ENCODE assay signal across 8 cellular contexts in the genomic region with DNA sequence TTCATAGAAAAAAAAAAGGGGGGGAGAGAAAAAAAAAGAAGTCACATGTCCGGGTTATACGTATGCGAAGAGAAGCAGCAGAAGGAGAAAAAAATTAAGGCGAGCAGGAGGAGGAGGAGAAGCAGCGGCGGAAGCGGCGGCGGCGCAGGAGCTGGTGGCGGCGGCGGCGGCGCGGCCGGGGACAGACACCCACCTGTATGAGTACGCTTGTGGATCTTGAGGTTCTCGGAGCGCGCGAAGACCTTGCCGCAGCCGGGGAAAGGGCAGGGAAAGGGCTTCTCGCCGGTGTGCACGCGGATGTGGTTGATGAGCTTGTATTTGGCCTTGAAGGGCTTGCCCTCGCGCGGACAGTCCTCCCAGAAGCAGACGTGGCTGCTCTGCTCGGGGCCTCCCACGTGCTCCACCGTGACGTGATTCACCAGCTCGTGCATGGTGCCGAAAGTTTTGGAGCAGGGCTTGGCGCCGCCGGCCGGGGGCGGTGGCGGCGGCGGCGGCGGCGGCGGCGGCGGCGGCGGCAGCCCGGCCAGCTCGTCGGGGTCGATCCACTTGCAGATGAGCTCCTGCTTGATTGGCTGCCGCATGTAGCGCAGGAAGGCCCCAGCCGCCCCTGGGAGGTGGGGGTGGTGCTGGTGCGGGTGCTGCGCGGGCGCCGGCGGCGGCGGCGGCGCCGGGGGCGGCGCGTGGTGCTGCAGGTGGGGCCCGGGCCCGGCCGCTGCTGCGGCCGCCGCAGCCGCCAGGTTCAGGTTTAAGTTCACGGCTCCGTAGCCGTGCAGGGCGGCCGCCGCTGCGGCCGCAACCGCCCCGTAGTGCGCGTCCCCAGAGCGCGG. TPM values are rescaled to one million over a fixed set of nuclear protein-coding genes. Genes with fewer than 3 reads are reported as not detected.
A peak's percentile ranks its signal among the peaks of the same experiment; 100 is the strongest.
DNase-seq lines count a peak whose midpoint lies in the region; ATAC-seq and TF ChIP-seq lines count a peak whose summit lies in the region.

No MANE protein-coding gene starts in this region.

- DNase-seq in heart right ventricle (no peak), cardiac septum (ENCODE audit: low spot score) (no peak), NCI-H510A (lab: John Stamatoyannopoulos, UW) (peak; percentile 37), astrocyte of the hippocampus (ENCODE audit: low read depth, low spot score) (peak; percentile 79), lower lobe of right lung (no peak), vagina (ENCODE audit: extremely low spot score in 2 of 2) (no peak), NCI-H128 (lab: John Stamatoyannopoulos, UW; ENCODE audit: unreplicated experiment) (no peak), globus pallidus (ENCODE audit: low spot score) (no peak)

- no peak overlapping the region for H3K27ac ChIP-seq in heart right ventricle
- no peak overlapping the region for H3K27ac ChIP-seq in lower lobe of right lung
- no peak overlapping the region for H3K27ac ChIP-seq in vagina

- peaks cover 10 to 35% (median 29%) of the 10 kb centered on the region in 9 donors for H3K4me1 ChIP-seq in heart right ventricle
- H3K4me1 ChIP-seq in lower lobe of right lung, result peaks cover 34% of the 10 kb centered on the region
- H3K4me1 ChIP-seq in vagina, result peaks cover 34% of the 10 kb centered on the region

- TF ChIP-seq CTCF in heart right ventricle (IDR thresholded peaks at IDR 0.05), result no peak
- no peak for TF ChIP-seq CTCF in lower lobe of right lung (IDR thresholded peaks at IDR 0.05)
- no peak for TF ChIP-seq CTCF in vagina (IDR thresholded peaks at IDR 0.05)

- no peak for TF ChIP-seq POLR2A in vagina (IDR thresholded peaks at IDR 0.05)

- H3K36me3 ChIP-seq in heart right ventricle (no peaks in the 10 kb centered on the region), lower lobe of right lung (no peaks in the 10 kb centered on the region), vagina (no peaks in the 10 kb centered on the region)

- intact Hi-C loops in heart right ventricle (cut with DNase I), result no loop called here
- intact Hi-C loops in cardiac septum (cut with DNase I), result no loop called here
- intact Hi-C loops in lower lobe of right lung (cut with DNase I), result no loop called here
- intact Hi-C loops in vagina (cut with DNase I), result loop anchor here (10.0 kb wide), 1 partner anchor 705 kb away; a partner anchor contains a TSS

- ATAC-seq in heart right ventricle, result no peak
- no peak for ATAC-seq in lower lobe of right lung

- peak overlapping the region in 8 of 10 donors; percentile 13 to 44 (median 27) for H3K4me3 ChIP-seq in heart right ventricle
- H3K4me3 ChIP-seq in lower lobe of right lung, result peak overlapping the region; percentile 22
- H3K4me3 ChIP-seq in vagina, result peak overlapping the region; percentile 14 to 50

- peaks cover 75 to 99% (median 96%) of the 10 kb centered on the region in 7 donors for H3K27me3 ChIP-seq in heart right ventricle
- H3K27me3 ChIP-seq in lower lobe of right lung (ENCODE audit: low read depth), result peaks cover 96% of the 10 kb centered on the region
- H3K27me3 ChIP-seq in vagina, result peaks cover 53% of the 10 kb centered on the region

- 1% methylated on average over 62 to 95 of the region's 96 CpGs for WGBS in heart right ventricle, 2 donors

- H3K9me3 ChIP-seq in heart right ventricle, result no peaks in the 10 kb centered on the region
- no peaks in the 10 kb centered on the region for H3K9me3 ChIP-seq in lower lobe of right lung
- H3K9me3 ChIP-seq in vagina, result no peaks in the 10 kb centered on the region

RNA-seq across cellular contexts. Expression of a gene that starts 1.4 kb away (rescaled TPM):
- total RNA-seq in heart right ventricle (not detected), cardiac septum (0.05 TPM), lower lobe of right lung (not detected), vagina (not detected)
- polyA plus RNA-seq in heart right ventricle, result not detected

RNA-seq across cellular contexts. Expression of a gene that starts 11.4 kb away (rescaled TPM):
- total RNA-seq in heart right ventricle (not detected), cardiac septum (not detected), lower lobe of right lung (not detected), vagina (not detected)
- polyA plus RNA-seq in heart right ventricle, result not detected

Comparison
In these comparisons a context has a peak if more than half of its experiments do, and no peak if none do; other contexts are left out.
1. DNase-seq: peak in NCI-H510A (single experiment) and astrocyte of the hippocampus (single experiment); none in heart right ventricle (0 of 2), cardiac septum (single experiment), lower lobe of right lung (single experiment), vagina (0 of 2), NCI-H128 (single experiment) and globus pallidus (single experiment).
2. Peak in every context shown above with its lines, with median percentiles within 50 percentile points of each other: H3K4me3 ChIP-seq.